13 cellular contexts compared by ENCODE assay signal in genomic region chr3:50630916-50631315, GRCh38. TPM values are rescaled to one million over a fixed set of nuclear protein-coding genes. Genes with fewer than 3 reads are reported as not detected.
DNase-seq lines count a peak whose midpoint lies in the region; ATAC-seq and TF ChIP-seq lines count a peak whose summit lies in the region.
"Had no signal": no experiment of that assay in that cellular context is flagged by ENCODE, and none has a peak within 500 bp of the region (broad histone marks: within the 10 kb centered on the region; RNA-seq: fewer than 3 reads in every experiment).

No MANE protein-coding gene starts in this region.

- POLR2A ChIA-PET in T-cell (lab: Charles Lee) = interaction anchor here in 1 of 2 donors (0.5 kb wide), 1 partner anchor 151 kb away, joined by 9 read pairs; no protein-coding TSS in a partner anchor

- H3K27me3 Mint-ChIP-seq in T-cell = no peaks in the 10 kb centered on the region
- H3K27me3 Mint-ChIP-seq in memory B cell = no peaks in the 10 kb centered on the region
- H3K27me3 Mint-ChIP-seq in glutamatergic neuron (ENCODE audit: unreplicated experiment) = no peaks in the 10 kb centered on the region

- no peak for TF ChIP-seq EP300 in Ishikawa (IDR thresholded peaks at IDR 0.05; ENCODE audit: borderline replicate concordance)

- TF ChIP-seq CTCF in glutamatergic neuron (IDR thresholded peaks at IDR 0.05; ENCODE audit: partially characterized antibody, unreplicated experiment) = no peak

- H3K36me3 Mint-ChIP-seq in T-cell = peaks cover 7% of the 10 kb centered on the region
- H3K36me3 Mint-ChIP-seq in memory B cell = peaks cover 2% of the 10 kb centered on the region
- no peaks in the 10 kb centered on the region for H3K36me3 Mint-ChIP-seq in glutamatergic neuron (ENCODE audit: unreplicated experiment)

- DNase-seq in NCI-H2029 (lab: John Stamatoyannopoulos, UW) (peak; percentile 40), NCI-H2029 treated with DMSO at 0.1 percent for 48 hours (lab: John Stamatoyannopoulos, UW) (no peak), T-cell (no peak), memory B cell (ENCODE audit: low spot score in 2 of 2) (no peak), glutamatergic neuron (no peak), nucleus accumbens (lab: John Stamatoyannopoulos, UW) (no peak)
- DNase-seq: activated effector memory CD4-positive, alpha-beta T cell treated with anti-CD3 and anti-CD28 coated beads, Interleukin-2, amount 50 U/mL, for 16 hours; GF-D8; HCEC 1CT; uterus had no signal

- TF ChIP-seq RAD21 in Ishikawa (IDR thresholded peaks at IDR 0.05; ENCODE audit: low read depth) = no peak

- ATAC-seq in T-cell (replicated peaks in 1 of 4) (no peak), memory B cell (ENCODE audit: low read depth) (no peak), GM18909 (IDR thresholded peaks at IDR 0.05; ENCODE audit: poor library complexity, unreplicated experiment) (no peak)
- ATAC-seq: A549 had no signal

- H3K9me3 Mint-ChIP-seq in T-cell (no peaks in the 10 kb centered on the region), memory B cell (no peaks in the 10 kb centered on the region), glutamatergic neuron (ENCODE audit: unreplicated experiment) (no peaks in the 10 kb centered on the region)

- H3K4me3 Mint-ChIP-seq in T-cell (peak overlapping the region in 1 of 3 donors; percentile 35), memory B cell (no peak overlapping the region), glutamatergic neuron (ENCODE audit: unreplicated experiment) (no peak overlapping the region)

- CTCF ChIA-PET in T-cell (lab: Charles Lee) = interaction anchor here in 1 of 2 donors (0.8 to 2.5 kb wide), 2 partner anchors 15 to 17 kb away, joined by 3 to 6 read pairs; no protein-coding TSS in a partner anchor

- H3K27ac Mint-ChIP-seq in T-cell = peak overlapping the region; percentile 80 to 83
- H3K27ac Mint-ChIP-seq in memory B cell = peak overlapping the region; percentile 42
- no peak overlapping the region for H3K27ac Mint-ChIP-seq in glutamatergic neuron (ENCODE audit: unreplicated experiment)

- H3K4me1 Mint-ChIP-seq in T-cell (peaks cover 87 to 93% (median 89%) of the 10 kb centered on the region in 3 donors), memory B cell (peaks cover 19% of the 10 kb centered on the region), glutamatergic neuron (ENCODE audit: low read depth, unreplicated experiment) (peaks cover 16% of the 10 kb centered on the region)

TF ChIP-seq in Ishikawa, 13 proteins besides CTCF, POLR2A, EP300 and RAD21:
- TF ChIP-seq NFIC (IDR thresholded peaks at IDR 0.05) (peak; percentile 74), FOXM1 (IDR thresholded peaks at IDR 0.05; ENCODE audit: borderline replicate concordance, low read depth) (no peak), REST (IDR thresholded peaks at IDR 0.05; ENCODE audit: low read depth) (no peak)

RNA-seq across cellular contexts. Expression of gene MAPKAPK3, which starts 14.0 kb away (rescaled TPM):
- total RNA-seq in T-cell = 10 to 100 TPM; 35.1 to 66.6 (median 53.0) TPM
- total RNA-seq in glutamatergic neuron (ENCODE audit: unreplicated experiment) = 10.7 TPM

RNA-seq across cellular contexts. Expression of gene CISH, which starts 19.3 kb away (rescaled TPM):
- total RNA-seq in T-cell (100 to 1,000 TPM in 3 of 5 donors, 10 to 100 TPM in 2; 37.4 to 217 (median 190) TPM), glutamatergic neuron (ENCODE audit: unreplicated experiment) (6.0 TPM)

RNA-seq across cellular contexts. Expression of gene DOCK3, which starts 43.8 kb away (rescaled TPM):
- total RNA-seq in T-cell (1 to 10 TPM; 2.0 to 3.2 (median 2.6) TPM), glutamatergic neuron (ENCODE audit: unreplicated experiment) (13.4 TPM)
